Comparison of ENCODE assay signal across 8 cellular contexts in genomic region chr4:173529505-173530325, GRCh38. TPM values are rescaled to one million over a fixed set of nuclear protein-coding genes. Genes with fewer than 3 reads are reported as not detected.
DNase-seq lines count a peak whose midpoint lies in the region; ATAC-seq and TF ChIP-seq lines count a peak whose summit lies in the region.

HAND2 (minus strand) TSS chr4:173530229; CDS start chr4:173529289, 940 bp downstream.

- intact Hi-C loops in upper lobe of right lung (cut with DNase I): no loop called here

- no peaks in the 10 kb centered on the region for H3K9me3 ChIP-seq in upper lobe of right lung

- in situ Hi-C loops in astrocyte of the cerebellum (cut with HindIII; ENCODE audit: low sequenced_read_pairs): no loop called here
- in situ Hi-C loops in G401 (cut with HindIII; ENCODE audit: low sequenced_read_pairs): no loop called here

- H3K4me1 ChIP-seq in upper lobe of right lung: peaks cover 7% of the 10 kb centered on the region

- H3K36me3 ChIP-seq in upper lobe of right lung: no peaks in the 10 kb centered on the region

- peak; percentile 45 for ATAC-seq in left lobe of liver
- ATAC-seq in upper lobe of right lung: no peak

- H3K4me3 ChIP-seq in astrocyte of the cerebellum (ENCODE audit: low read depth, low read length): peak within 1 kb of the TSS; percentile 33
- H3K4me3 ChIP-seq in upper lobe of right lung: peak within 1 kb of the TSS; percentile 16

- DNase-seq in DMS 273 (lab: John Stamatoyannopoulos, UW; ENCODE audit: unreplicated experiment) (peak; percentile 87), NCI-H1105 treated with DMSO at 0.1 percent for 48 hours (lab: John Stamatoyannopoulos, UW) (peak; percentile 73), astrocyte of the cerebellum (ENCODE audit: low read depth) (no peak), left lobe of liver (ENCODE audit: low spot score) (no peak), upper lobe of right lung (no peak), G401 (ENCODE audit: low spot score) (no peak), C1 segment of cervical spinal cord (lab: John Stamatoyannopoulos, UW) (no peak)
- DNase-seq in NK-92 treated with Interleukin-12 subunit alpha and Interleukin-12 subunit beta, amount 100 ng/mL, for 24 hours (lab: John Stamatoyannopoulos, UW): no peak

- H3K27ac ChIP-seq in upper lobe of right lung: no peak within 1 kb of the TSS

- H3K27me3 ChIP-seq in upper lobe of right lung: peaks cover 98% of the 10 kb centered on the region

- no peak for TF ChIP-seq CTCF in astrocyte of the cerebellum (IDR thresholded peaks at IDR 0.05; ENCODE audit: low read depth, low read length, missing control alignments)
- TF ChIP-seq CTCF in upper lobe of right lung (IDR thresholded peaks at IDR 0.05): no peak

RNA-seq across cellular contexts. Expression of gene HAND2, which starts in this region (rescaled TPM):
- total RNA-seq in left lobe of liver: 8.9 TPM
- not detected for total RNA-seq in upper lobe of right lung
- 0.41 TPM in 1 of 2 replicates, not detected in the other for total RNA-seq in G401 (2014; rRNA removed; shearing (Covaris generic))

Comparison
In these comparisons a context has a peak if more than half of its experiments do, and no peak if none do; other contexts are left out.
1. DNase-seq: peak in DMS 273 (single experiment) and NCI-H1105 treated with DMSO at 0.1 percent for 48 hours (single experiment); none in astrocyte of the cerebellum (single experiment), left lobe of liver (single experiment), upper lobe of right lung (single experiment), G401 (single experiment), C1 segment of cervical spinal cord (0 of 14) and NK-92 treated with Interleukin-12 subunit alpha and Interleukin-12 subunit beta, amount 100 ng/mL, for 24 hours (single experiment).